In the genomic region with DNA sequence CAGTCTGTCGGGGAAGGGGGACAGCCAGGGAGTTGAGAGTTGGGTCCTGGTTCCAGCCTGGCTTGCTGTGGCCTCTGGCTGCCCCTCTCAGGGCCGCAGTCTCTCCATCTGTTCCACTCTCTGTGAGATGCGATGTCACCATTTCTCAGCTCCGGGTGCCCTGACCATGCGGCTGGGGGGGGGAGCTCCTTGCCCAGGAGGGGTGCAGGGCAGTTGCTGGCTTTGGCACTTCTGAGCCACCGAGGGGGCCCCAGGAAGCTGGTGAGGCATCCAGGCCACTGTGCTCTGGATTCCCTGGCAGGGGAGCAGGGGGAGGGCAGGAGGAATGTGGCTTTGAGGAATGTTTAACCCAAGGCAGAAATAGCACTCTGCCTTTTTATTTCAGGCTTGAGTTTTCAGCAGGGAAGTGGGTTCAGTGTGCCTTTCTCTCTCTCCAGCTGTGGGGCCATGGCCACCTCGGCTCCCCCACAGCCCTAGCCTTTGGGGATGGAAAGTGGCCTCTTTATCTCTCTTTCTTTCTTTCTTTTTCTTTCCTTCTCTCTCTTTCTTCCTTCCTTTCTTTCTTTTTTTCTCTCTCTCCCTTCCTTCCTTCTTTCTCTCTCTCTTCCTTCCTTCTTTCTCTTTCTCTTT, we compare ENCODE assay signal across 7 cellular contexts. TPM values are rescaled to one million over a fixed set of nuclear protein-coding genes. Genes with fewer than 3 reads are reported as not detected.
DNase-seq lines count a peak whose midpoint lies in the region; FAIRE-seq and TF ChIP-seq lines count a peak whose summit lies in the region.

No MANE protein-coding gene starts in this region.

- H3K4me1 ChIP-seq in urinary bladder (ENCODE audit: insufficient read depth) = no peaks in the 10 kb centered on the region

- intact Hi-C loops in MCF 10A (cut with micrococcal nuclease) = no loop called here

- no TSS peak for BruUV-seq in MCF 10A (replicated peaks; lab: Mats Ljungman, UMichigan)

- CTCF ChIA-PET in MCF 10A (lab: Yijun Ruan, JAX) = no interaction called here

- DNase-seq in HTR-8/SVneo (ENCODE audit: insufficient read length, low spot score) (peak; percentile 81), MCF 10A (ENCODE audit: unreplicated experiment) (peak; percentile 17), kidney tubule cell (ENCODE audit: low spot score) (peak; percentile 92), GM19238 (ENCODE audit: insufficient read length, low spot score) (no peak), NCI-H524 treated with DMSO at 0.1 percent for 48 hours (lab: John Stamatoyannopoulos, UW) (no peak), NCI-H187 (lab: John Stamatoyannopoulos, UW) (no peak)

- 25% methylated on average over 7 of the region's 7 CpGs for WGBS in urinary bladder

- H3K4me3 Mint-ChIP-seq in MCF 10A (ENCODE audit: unreplicated experiment) = no peak overlapping the region

- no peak overlapping the region for H3K27ac Mint-ChIP-seq in MCF 10A (ENCODE audit: low read depth, unreplicated experiment)

- TF ChIP-seq CTCF in MCF 10A (IDR thresholded peaks at IDR 0.05; ENCODE audit: unreplicated experiment) = no peak

- H3K36me3 ChIP-seq in urinary bladder (ENCODE audit: insufficient read depth) = no peaks in the 10 kb centered on the region

- no peak for FAIRE-seq in HTR-8/SVneo (lab: Jason Lieb, UNC)

- no peak overlapping the region for H3K4me3 ChIP-seq in urinary bladder (ENCODE audit: low read depth, low read length)

- POLR2A ChIA-PET in MCF 10A (lab: Yijun Ruan, JAX) = no interaction called here

- peaks cover 5% of the 10 kb centered on the region for H3K36me3 Mint-ChIP-seq in MCF 10A (ENCODE audit: insufficient read depth, unreplicated experiment)

- H3K27ac ChIP-seq in urinary bladder (ENCODE audit: low read depth) = peak overlapping the region; percentile 2

- H3K9me3 Mint-ChIP-seq in MCF 10A (ENCODE audit: unreplicated experiment) = no peaks in the 10 kb centered on the region

- peaks cover 16% of the 10 kb centered on the region for H3K4me1 Mint-ChIP-seq in MCF 10A (ENCODE audit: insufficient read depth, unreplicated experiment)

- H3K27me3 Mint-ChIP-seq in MCF 10A (ENCODE audit: insufficient read depth, unreplicated experiment) = no peaks in the 10 kb centered on the region

RNA-seq across cellular contexts. Expression of gene NCS1, which starts 11.0 kb away (rescaled TPM):
- 27.8 and 41.3 TPM in 2 replicates for total RNA-seq in MCF 10A (2022)
- total RNA-seq in urinary bladder = 32.5 TPM
- 83.9 TPM for polyA plus RNA-seq in urinary bladder

Comparison
In these comparisons a context has a peak if more than half of its experiments do, and no peak if none do; other contexts are left out.
1. DNase-seq: peak in HTR-8/SVneo (single experiment), MCF 10A (single experiment) and kidney tubule cell (single experiment); none in GM19238 (single experiment), NCI-H524 treated with DMSO at 0.1 percent for 48 hours (single experiment) and NCI-H187 (0 of 2).